In the genomic region with DNA sequence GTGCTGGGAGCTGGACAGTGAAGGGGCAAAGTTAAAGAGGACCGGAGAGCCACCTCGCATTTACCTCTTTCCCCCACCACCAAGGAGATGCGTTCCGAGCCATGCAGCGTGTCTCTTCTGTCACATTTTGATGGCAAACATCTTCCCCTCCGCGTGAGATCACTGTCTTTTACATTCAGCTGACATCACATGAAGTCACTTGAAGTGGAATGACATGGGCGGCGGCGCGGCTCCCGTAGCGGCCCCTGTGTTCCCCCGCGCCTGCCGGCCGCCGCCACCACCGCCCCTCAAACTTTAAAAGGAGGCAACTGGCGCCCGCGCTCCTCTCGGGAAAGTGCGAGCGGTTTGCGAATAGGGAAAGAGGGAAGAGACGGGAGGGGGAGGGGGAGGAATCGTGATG, we compare ENCODE assay signal across 12 cellular contexts. TPM values are rescaled to one million over a fixed set of nuclear protein-coding genes. Genes with fewer than 3 reads are reported as not detected.
DNase-seq lines count a peak whose midpoint lies in the region; ATAC-seq and TF ChIP-seq lines count a peak whose summit lies in the region.
"Had no signal": no experiment of that assay in that cellular context is flagged by ENCODE, and none has a peak within 500 bp of the region (broad histone marks: within the 10 kb centered on the region; RNA-seq: fewer than 3 reads in every experiment).

A gene (minus strand): TSS at position 336 of the 400 bp plus-strand sequence. CDS start 682 bp downstream, outside the sequence.

- no peak within 1 kb of the TSS for H3K4me3 Mint-ChIP-seq in activated naive CD4-positive, alpha-beta T cell treated with anti-CD3 and anti-CD28 coated beads, Interleukin-2, amount 10 ng/mL, durations not matched to agents 7 days and 5 days
- peak within 1 kb of the TSS; percentile 75 to 92 (median 82) for H3K4me3 Mint-ChIP-seq in brain
- H3K4me3 Mint-ChIP-seq: CD8-positive, alpha-beta memory T cell had no signal

- WGBS in tibial nerve, 2 donors, result 1 to 2% methylated on average over 23 to 28 of the region's 28 CpGs

- no peaks in the 10 kb centered on the region for H3K4me1 Mint-ChIP-seq in activated naive CD4-positive, alpha-beta T cell treated with anti-CD3 and anti-CD28 coated beads, Interleukin-2, amount 10 ng/mL, durations not matched to agents 7 days and 5 days
- H3K4me1 Mint-ChIP-seq in brain, result peaks cover 64% of the 10 kb centered on the region

- H3K9me3 ChIP-seq in tibial nerve, result no peaks in the 10 kb centered on the region

- no peak for DNase-seq in activated naive CD4-positive, alpha-beta T cell treated with anti-CD3 and anti-CD28 coated beads, Interleukin-2, amount 10 ng/mL, durations not matched to agents 7 days and 5 days
- no peak for DNase-seq in activated naive CD4-positive, alpha-beta T cell treated with anti-CD3 and anti-CD28 coated beads, Interleukin-2, amount 50 U/mL, for 72 hours (ENCODE audit: low spot score in 2 of 2)
- DNase-seq in tibial nerve (ENCODE audit: low spot score in 2 of 2), result no peak
- DNase-seq: activated CD4-positive, alpha-beta T cell treated with anti-CD3 and anti-CD28 coated beads, Interleukin-2, amount 50 U/mL, for 4 hours; CD8-positive, alpha-beta memory T cell; SIG-M5 had no signal

- CTCF ChIA-PET in activated naive CD4-positive, alpha-beta T cell treated with anti-CD3 and anti-CD28 coated beads, Interleukin-2, amount 10 ng/mL, durations not matched to agents 7 days and 5 days (lab: Charles Lee), result no interaction called here

- no peak for TF ChIP-seq EP300 in tibial nerve (IDR thresholded peaks at IDR 0.05)

- H3K36me3 ChIP-seq in tibial nerve, result no peaks in the 10 kb centered on the region

- H3K36me3 Mint-ChIP-seq in activated naive CD4-positive, alpha-beta T cell treated with anti-CD3 and anti-CD28 coated beads, Interleukin-2, amount 10 ng/mL, durations not matched to agents 7 days and 5 days, result peaks cover 3% of the 10 kb centered on the region
- peaks cover 8 to 24% of the 10 kb centered on the region in 2 donors for H3K36me3 Mint-ChIP-seq in activated naive CD4-positive, alpha-beta T cell treated with anti-CD3 and anti-CD28 coated beads, Interleukin-2, amount 50 U/mL, for 72 hours
- peaks cover 3% of the 10 kb centered on the region for H3K36me3 Mint-ChIP-seq in brain
- H3K36me3 Mint-ChIP-seq: CD8-positive, alpha-beta memory T cell had no signal

- H3K27me3 ChIP-seq in layer of hippocampus (ENCODE audit: control insufficient read depth, insufficient read depth, low read length), result peaks cover 49% of the 10 kb centered on the region
- H3K27me3 ChIP-seq in tibial nerve, result peaks cover 12 to 98% of the 10 kb centered on the region in 2 donors

- no peak for TF ChIP-seq POLR2A in tibial nerve (IDR thresholded peaks at IDR 0.05)

- peak within 1 kb of the TSS; percentile 45 for H3K27ac Mint-ChIP-seq in activated naive CD4-positive, alpha-beta T cell treated with anti-CD3 and anti-CD28 coated beads, Interleukin-2, amount 10 ng/mL, durations not matched to agents 7 days and 5 days
- H3K27ac Mint-ChIP-seq in activated naive CD4-positive, alpha-beta T cell treated with anti-CD3 and anti-CD28 coated beads, Interleukin-2, amount 50 U/mL, for 72 hours, result no peak within 1 kb of the TSS
- peak within 1 kb of the TSS; percentile 39 to 100 (median 86) for H3K27ac Mint-ChIP-seq in brain
- H3K27ac Mint-ChIP-seq: CD8-positive, alpha-beta memory T cell had no signal

- peaks cover 100% of the 10 kb centered on the region for H3K27me3 Mint-ChIP-seq in activated naive CD4-positive, alpha-beta T cell treated with anti-CD3 and anti-CD28 coated beads, Interleukin-2, amount 10 ng/mL, durations not matched to agents 7 days and 5 days
- H3K27me3 Mint-ChIP-seq in brain, result peaks cover 100% of the 10 kb centered on the region

- H3K27ac ChIP-seq in layer of hippocampus (ENCODE audit: low read depth, low read length) (peak within 1 kb of the TSS; percentile 38), tibial nerve (no peak within 1 kb of the TSS)

- no peak for TF ChIP-seq CTCF in brain (conservative IDR thresholded peaks at IDR 0.05)
- TF ChIP-seq CTCF in tibial nerve (IDR thresholded peaks at IDR 0.05), result no peak

- H3K4me3 ChIP-seq in tibial nerve, result peak within 1 kb of the TSS in 3 of 4 donors; percentile 14 to 38 (median 25)

- no peak for ATAC-seq in activated naive CD4-positive, alpha-beta T cell treated with anti-CD3 and anti-CD28 coated beads, Interleukin-2, amount 50 U/mL, for 72 hours
- ATAC-seq in HG02981 (IDR thresholded peaks at IDR 0.05; ENCODE audit: unreplicated experiment) (no peak), GM18858 (IDR thresholded peaks at IDR 0.05; ENCODE audit: unreplicated experiment) (no peak), HG03378 (IDR thresholded peaks at IDR 0.05; ENCODE audit: unreplicated experiment) (no peak)

- H3K4me1 ChIP-seq in tibial nerve, result peaks cover 0 to 87% (median 27%) of the 10 kb centered on the region in 4 donors

- peaks cover 2% of the 10 kb centered on the region for H3K9me3 Mint-ChIP-seq in activated naive CD4-positive, alpha-beta T cell treated with anti-CD3 and anti-CD28 coated beads, Interleukin-2, amount 10 ng/mL, durations not matched to agents 7 days and 5 days
- H3K9me3 Mint-ChIP-seq in activated naive CD4-positive, alpha-beta T cell treated with anti-CD3 and anti-CD28 coated beads, Interleukin-2, amount 50 U/mL, for 72 hours, result no peaks in the 10 kb centered on the region
- peaks cover 0 to 14% (median 5%) of the 10 kb centered on the region in 5 experiments for H3K9me3 Mint-ChIP-seq in brain

RNA-seq across cellular contexts. Expression of the gene that starts here (rescaled TPM):
- total RNA-seq in activated naive CD4-positive, alpha-beta T cell treated with anti-CD3 and anti-CD28 coated beads, Interleukin-2, amount 50 U/mL, for 72 hours, result not detected
- polyA plus RNA-seq in brain (ENCODE audit: insufficient read depth, low read depth, low replicate concordance), result 4.6 TPM
- total RNA-seq in tibial nerve, result not detected
- total RNA-seq: aorta; CD8-positive, alpha-beta memory T cell had no signal
- polyA plus RNA-seq: aorta; CD8-positive, alpha-beta memory T cell had no signal

Comparison
In these comparisons a context has a peak if more than half of its experiments do, and no peak if none do; other contexts are left out.
1. H3K27ac Mint-ChIP-seq: peak in activated naive CD4-positive, alpha-beta T cell treated with anti-CD3 and anti-CD28 coated beads, Interleukin-2, amount 10 ng/mL, durations not matched to agents 7 days and 5 days (single experiment) and brain (5 of 5); none in activated naive CD4-positive, alpha-beta T cell treated with anti-CD3 and anti-CD28 coated beads, Interleukin-2, amount 50 U/mL, for 72 hours (0 of 2).